Comparison of ENCODE assay signal across 33 cellular contexts in the genomic region with DNA sequence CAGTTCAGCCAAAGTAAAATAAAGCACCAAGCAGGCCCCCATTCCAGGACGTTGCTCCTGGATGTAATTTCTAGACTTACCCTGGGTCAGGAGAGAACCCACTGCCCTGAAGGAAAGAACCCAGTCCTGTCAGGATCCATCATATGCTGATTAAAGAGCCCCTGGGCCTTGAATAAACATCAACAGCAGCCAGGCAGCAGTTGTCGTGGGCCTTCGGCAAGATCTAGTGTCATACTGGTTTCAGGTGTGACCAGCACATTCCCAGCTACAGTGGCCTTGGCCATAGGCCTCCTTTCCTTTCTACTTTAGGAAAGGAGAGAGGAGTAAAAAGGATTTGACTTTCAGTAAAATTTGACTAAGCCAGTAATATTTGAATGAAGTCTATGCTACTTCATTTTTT.
"Had no signal": no experiment of that assay in that cellular context is flagged by ENCODE, and none has a peak within 500 bp of the region (broad histone marks: within the 10 kb centered on the region; RNA-seq: fewer than 3 reads in every experiment).

No MANE protein-coding gene starts in this region.

- DNase-seq: Karpas-422, Kasumi-1, MM.1S, MV-4-11, NCI-H1048, NCI-H1092, NCI-H1092 treated with DMSO at 0.1 percent for 48 hours, NCI-H1105, NCI-H1105 treated with DMSO at 0.1 percent for 48 hours, NCI-H1417, NCI-H1417 treated with DMSO at 0.1 percent for 48 hours, NCI-H1436, NCI-H1436 treated with DMSO at 0.1 percent for 48 hours, NCI-H146, NCI-H1694, NCI-H1694 treated with DMSO at 0.1 percent for 48 hours, NCI-H187, NCI-H187 treated with DMSO at 0.1 percent for 48 hours, NCI-H1930, NCI-H2029, NCI-H2029 treated with DMSO at 0.1 percent for 48 hours, NCI-H2081, NCI-H2081 treated with DMSO at 0.1 percent for 48 hours, NCI-H2107, NCI-H2171, NCI-H2171 treated with DMSO at 0.1 percent for 48 hours, NCI-H2227 treated with DMSO at 0.1 percent for 48 hours, NCI-H226, NCI-H345, NCI-H446, NCI-H446 treated with DMSO at 0.1 percent for 48 hours, NCI-H510A, NCI-H510A treated with DMSO at 0.1 percent for 48 hours had no signal
